ENCODE assay signal across 15 cellular contexts in genomic region chr1:9341301-9341845, GRCh38. TPM values are rescaled to one million over a fixed set of nuclear protein-coding genes. Genes with fewer than 3 reads are reported as not detected.
DNase-seq lines count a peak whose midpoint lies in the region; ATAC-seq and TF ChIP-seq lines count a peak whose summit lies in the region.
"Had no signal": no experiment of that assay in that cellular context is flagged by ENCODE, and none has a peak within 500 bp of the region (broad histone marks: within the 10 kb centered on the region; RNA-seq: fewer than 3 reads in every experiment).

No MANE protein-coding gene starts in this region.

- H3K4me1 Mint-ChIP-seq in osteocyte (ENCODE audit: unreplicated experiment): peaks cover 62% of the 10 kb centered on the region

- peaks cover 4% of the 10 kb centered on the region for H3K9me3 Mint-ChIP-seq in osteocyte (ENCODE audit: unreplicated experiment)

- DNase-seq in left ventricle myocardium inferior: no peak
- DNase-seq in right atrium auricular region (ENCODE audit: low spot score): no peak
- peak; percentile 25 for DNase-seq in epithelial cell of esophagus (ENCODE audit: low read depth)
- no peak for DNase-seq in osteocyte (ENCODE audit: extremely low spot score, unreplicated experiment)
- no peak for DNase-seq in tibial artery
- DNase-seq in LoVo (ENCODE audit: low spot score): no peak
- DNase-seq: 8988T, NCI-H1436, NCI-H2081, NCI-H510A treated with DMSO at 0.1 percent for 48 hours, Peyer's patch had no signal

- intact Hi-C loops in left ventricle myocardium inferior (cut with micrococcal nuclease): no loop called here
- intact Hi-C loops in tibial artery (cut with DNase I; ENCODE audit: low total_unique reads): no loop called here

- peak overlapping the region; percentile 76 for H3K27ac Mint-ChIP-seq in osteocyte (ENCODE audit: unreplicated experiment)
- H3K27ac Mint-ChIP-seq: IgD-negative memory B cell had no signal

- no peak for ATAC-seq in GM19395 (IDR thresholded peaks at IDR 0.05; ENCODE audit: unreplicated experiment)
- ATAC-seq in GM21529 (IDR thresholded peaks at IDR 0.05; ENCODE audit: unreplicated experiment): no peak

- no peak for TF ChIP-seq CTCF in left ventricle myocardium inferior (IDR thresholded peaks at IDR 0.05; ENCODE audit: borderline replicate concordance)
- TF ChIP-seq CTCF in right atrium auricular region (IDR thresholded peaks at IDR 0.05): no peak
- TF ChIP-seq CTCF in epithelial cell of esophagus (IDR thresholded peaks at IDR 0.05; ENCODE audit: insufficient read depth, low read depth, low read length, missing control alignments): no peak
- TF ChIP-seq CTCF in osteocyte (IDR thresholded peaks at IDR 0.05): no peak
- no peak for TF ChIP-seq CTCF in tibial artery (IDR thresholded peaks at IDR 0.05)

- no peaks in the 10 kb centered on the region for H3K36me3 ChIP-seq in left ventricle myocardium inferior
- no peaks in the 10 kb centered on the region for H3K36me3 ChIP-seq in right atrium auricular region
- no peaks in the 10 kb centered on the region for H3K36me3 ChIP-seq in tibial artery
- H3K36me3 ChIP-seq: BLaER1, Peyer's patch had no signal

- no peak overlapping the region for H3K4me3 Mint-ChIP-seq in osteocyte (ENCODE audit: unreplicated experiment)
- H3K4me3 Mint-ChIP-seq: IgD-negative memory B cell had no signal

- peak overlapping the region; percentile 50 for H3K27ac ChIP-seq in left ventricle myocardium inferior (replicated peaks)
- peak overlapping the region in 1 of 2 donors; percentile 26 for H3K27ac ChIP-seq in right atrium auricular region
- peak overlapping the region; percentile 80 to 84 for H3K27ac ChIP-seq in tibial artery
- H3K27ac ChIP-seq: BLaER1 had no signal

- H3K4me1 ChIP-seq in left ventricle myocardium inferior (peaks cover 62% of the 10 kb centered on the region), right atrium auricular region (peaks cover 0 to 60% of the 10 kb centered on the region in 2 donors), tibial artery (peaks cover 0 to 89% (median 84%) of the 10 kb centered on the region in 4 donors)

- H3K27me3 ChIP-seq in left ventricle myocardium inferior (ENCODE audit: low read depth) (no peaks in the 10 kb centered on the region), right atrium auricular region (no peaks in the 10 kb centered on the region), tibial artery (no peaks in the 10 kb centered on the region)
- H3K27me3 ChIP-seq: BLaER1, Peyer's patch had no signal

- H3K4me3 ChIP-seq in left ventricle myocardium inferior: no peak overlapping the region
- H3K4me3 ChIP-seq in right atrium auricular region: no peak overlapping the region
- no peak overlapping the region for H3K4me3 ChIP-seq in epithelial cell of esophagus (ENCODE audit: low read length)
- no peak overlapping the region for H3K4me3 ChIP-seq in tibial artery
- H3K4me3 ChIP-seq: BLaER1, Peyer's patch had no signal

- peaks cover 11% of the 10 kb centered on the region for H3K36me3 Mint-ChIP-seq in osteocyte (ENCODE audit: unreplicated experiment)

- no peaks in the 10 kb centered on the region for H3K27me3 Mint-ChIP-seq in osteocyte (ENCODE audit: unreplicated experiment)

- no peaks in the 10 kb centered on the region for H3K9me3 ChIP-seq in left ventricle myocardium inferior (replicated peaks)
- H3K9me3 ChIP-seq in right atrium auricular region: peaks cover 0 to 5% of the 10 kb centered on the region in 2 donors
- H3K9me3 ChIP-seq in tibial artery: no peaks in the 10 kb centered on the region
- H3K9me3 ChIP-seq: Peyer's patch had no signal

RNA-seq across cellular contexts. Expression of gene SPSB1, which starts 48.7 kb away (rescaled TPM):
- total RNA-seq in left ventricle myocardium inferior: 17.6 TPM
- total RNA-seq in right atrium auricular region: 10 to 100 TPM; 20.1 to 20.8 TPM
- total RNA-seq in osteocyte: 52.8 and 63.2 TPM in 2 replicates
